9 cellular contexts compared by ENCODE assay signal in genomic region chr9:37283730-37284235, GRCh38.
DNase-seq lines count a peak whose midpoint lies in the region; ATAC-seq and TF ChIP-seq lines count a peak whose summit lies in the region.
"Had no signal": no experiment of that assay in that cellular context is flagged by ENCODE, and none has a peak within 500 bp of the region (broad histone marks: within the 10 kb centered on the region; RNA-seq: fewer than 3 reads in every experiment).

No MANE protein-coding gene starts in this region.

- H3K36me3 ChIP-seq in HUES6 (ENCODE audit: control insufficient read depth, insufficient read depth, low read length) (no peaks in the 10 kb centered on the region), spleen (peaks cover 0 to 4% (median 0%) of the 10 kb centered on the region in 6 donors), BE2C (no peaks in the 10 kb centered on the region)

- H3K27ac ChIP-seq in HUES6 (ENCODE audit: low read depth, low read length) (peak overlapping the region; percentile 25; the same call in 1 of the 2 replicates), spleen (peak overlapping the region in 5 of 8 donors; percentile 3 to 65 (median 57))

- H3K27me3 Mint-ChIP-seq in activated CD4-positive, alpha-beta T cell treated with anti-CD3 and anti-CD28 coated beads for 36 hours: no peaks in the 10 kb centered on the region
- no peaks in the 10 kb centered on the region for H3K27me3 Mint-ChIP-seq in chondrocyte (ENCODE audit: low read depth)

- CTCF ChIA-PET in activated CD4-positive, alpha-beta T cell treated with anti-CD3 and anti-CD28 coated beads for 36 hours (lab: Charles Lee): interaction anchor here (0.6 to 1.0 kb wide), 5 partner anchors 13 to 254 kb away, joined by 3 to 5 read pairs (median 4); no protein-coding TSS in a partner anchor

- peak overlapping the region; percentile 14 for H3K4me3 Mint-ChIP-seq in activated CD4-positive, alpha-beta T cell treated with anti-CD3 and anti-CD28 coated beads for 36 hours
- peak overlapping the region; percentile 31 for H3K4me3 Mint-ChIP-seq in chondrocyte (ENCODE audit: unreplicated experiment)

- TF ChIP-seq CTCF in chondrocyte (IDR thresholded peaks at IDR 0.05) (no peak), spleen (IDR thresholded peaks at IDR 0.05 in 8 of 11, conservative IDR thresholded peaks at IDR 0.05 in 3 of 11) (no peak), BE2C (IDR thresholded peaks at IDR 0.05; ENCODE audit: low read depth, low read length) (no peak)

- WGBS in spleen, 5 donors: 33 to 55% (median 38%) methylated on average over 5 of the region's 5 CpGs

- H3K9me3 ChIP-seq in HUES6 (ENCODE audit: control insufficient read depth, insufficient read depth, low read depth, low read length) (no peaks in the 10 kb centered on the region), spleen (peaks cover 0 to under 1% (median 0%) of the 10 kb centered on the region in 8 donors), BE2C (no peaks in the 10 kb centered on the region)

- no peak for TF ChIP-seq POLR2A in spleen (IDR thresholded peaks at IDR 0.05)

- peaks cover 13% of the 10 kb centered on the region for H3K4me1 ChIP-seq in HUES6 (ENCODE audit: control insufficient read depth, insufficient read depth, low read length)
- peaks cover 0 to 55% (median 13%) of the 10 kb centered on the region in 6 donors for H3K4me1 ChIP-seq in spleen
- no peaks in the 10 kb centered on the region for H3K4me1 ChIP-seq in BE2C

- H3K9me3 Mint-ChIP-seq in activated CD4-positive, alpha-beta T cell treated with anti-CD3 and anti-CD28 coated beads for 36 hours (ENCODE audit: low read depth): peaks cover 2% of the 10 kb centered on the region
- no peaks in the 10 kb centered on the region for H3K9me3 Mint-ChIP-seq in chondrocyte (ENCODE audit: low read depth)

- peaks cover 7% of the 10 kb centered on the region for H3K36me3 Mint-ChIP-seq in activated CD4-positive, alpha-beta T cell treated with anti-CD3 and anti-CD28 coated beads for 36 hours (ENCODE audit: low read depth)
- peaks cover 2% of the 10 kb centered on the region for H3K36me3 Mint-ChIP-seq in chondrocyte (ENCODE audit: low read depth)

- H3K27me3 ChIP-seq in HUES6 (ENCODE audit: control insufficient read depth, insufficient read depth, low read length) (no peaks in the 10 kb centered on the region), spleen (replicated peaks in 1 of 7) (no peaks in the 10 kb centered on the region), BE2C (no peaks in the 10 kb centered on the region)

- H3K9ac ChIP-seq in HUES6 (ENCODE audit: low read length): no peak overlapping the region

- H3K27ac Mint-ChIP-seq in activated CD4-positive, alpha-beta T cell treated with anti-CD3 and anti-CD28 coated beads for 36 hours: peak overlapping the region; percentile 73
- H3K27ac Mint-ChIP-seq in chondrocyte (ENCODE audit: unreplicated experiment): peak overlapping the region; percentile 87

- peaks cover 28% of the 10 kb centered on the region for H3K4me1 Mint-ChIP-seq in activated CD4-positive, alpha-beta T cell treated with anti-CD3 and anti-CD28 coated beads for 36 hours
- peaks cover 33% of the 10 kb centered on the region for H3K4me1 Mint-ChIP-seq in chondrocyte (ENCODE audit: low read depth)

- POLR2A ChIA-PET in activated CD4-positive, alpha-beta T cell treated with anti-CD3 and anti-CD28 coated beads for 36 hours (lab: Charles Lee): no interaction called here

- no peak for DNase-seq in activated CD4-positive, alpha-beta T cell treated with anti-CD3 and anti-CD28 coated beads for 36 hours
- no peak for DNase-seq in activated CD4-positive, alpha-beta T cell treated with anti-CD3 and anti-CD28 coated beads, Interleukin-2, amount 50 U/mL, for 1 hour
- DNase-seq in chondrocyte (ENCODE audit: low spot score) (no peak), spleen (no peak), BE2C (no peak), cardiac septum (ENCODE audit: low spot score) (no peak), NCI-H2196 treated with DMSO at 0.1 percent for 48 hours (lab: John Stamatoyannopoulos, UW; ENCODE audit: unreplicated experiment) (no peak)
- DNase-seq: AML-193 had no signal

- ATAC-seq in activated CD4-positive, alpha-beta T cell treated with anti-CD3 and anti-CD28 coated beads for 36 hours: peak; percentile 36

- intact Hi-C loops in activated CD4-positive, alpha-beta T cell treated with anti-CD3 and anti-CD28 coated beads for 36 hours (cut with DNase I, micrococcal nuclease): no loop called here
- intact Hi-C loops in spleen (cut with DNase I; ENCODE audit: low total_unique reads) (no loop called here), cardiac septum (cut with DNase I) (no loop called here)

- H3K4me3 ChIP-seq in HUES6 (ENCODE audit: low read depth, low read length) (no peak overlapping the region), spleen (no peak overlapping the region), BE2C (ENCODE audit: low read depth, low read length) (no peak overlapping the region)
